18 cellular contexts compared by ENCODE assay signal in the genomic region with DNA sequence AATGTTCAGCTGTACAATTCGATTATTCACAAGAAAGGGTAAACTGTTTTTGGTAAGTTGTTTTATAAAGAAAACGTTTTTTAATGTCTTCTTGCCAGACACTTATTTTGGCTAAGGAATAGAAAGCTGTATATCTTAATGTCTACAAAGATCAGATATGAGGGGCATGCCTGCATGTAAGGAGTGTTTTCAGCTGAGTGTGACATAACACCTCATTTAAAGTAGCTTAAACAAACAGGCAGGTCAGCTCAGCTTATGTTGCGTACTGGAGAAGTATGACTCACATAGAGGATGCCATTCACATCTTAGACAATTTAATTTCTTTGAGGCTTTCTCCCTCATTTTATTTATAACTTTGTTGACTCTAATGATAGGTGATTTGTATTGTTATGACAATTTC. TPM values are rescaled to one million over a fixed set of nuclear protein-coding genes. Genes with fewer than 3 reads are reported as not detected.
DNase-seq lines count a peak whose midpoint lies in the region; ATAC-seq and TF ChIP-seq lines count a peak whose summit lies in the region.
"Had no signal": no experiment of that assay in that cellular context is flagged by ENCODE, and none has a peak within 500 bp of the region (broad histone marks: within the 10 kb centered on the region; RNA-seq: fewer than 3 reads in every experiment).

No MANE protein-coding gene starts in this region.

- TF ChIP-seq CTCF in AG10803 (conservative IDR thresholded peaks at IDR 0.05; ENCODE audit: low read length) (no peak), HFFc6 (IDR thresholded peaks at IDR 0.05) (no peak), brain microvascular endothelial cell (IDR thresholded peaks at IDR 0.05; ENCODE audit: low read depth, low read length, missing control alignments) (no peak), type B pancreatic cell (conservative IDR thresholded peaks at IDR 0.05) (no peak)

- no peak for ATAC-seq in HG03095 (IDR thresholded peaks at IDR 0.05; ENCODE audit: unreplicated experiment)
- ATAC-seq: activated T-cell treated with anti-CD3 and anti-CD28 coated beads, Interleukin-2, amount 50 U/mL, for 72 hours; upper lobe of right lung had no signal

- no peak overlapping the region for H3K27ac Mint-ChIP-seq in HFFc6
- no peak overlapping the region for H3K27ac Mint-ChIP-seq in type B pancreatic cell
- H3K27ac Mint-ChIP-seq: activated CD4-positive, alpha-beta memory T cell treated with anti-CD3 and anti-CD28 coated beads, Interleukin-2, amount 10 ng/mL, durations not matched to agents 7 days and 5 days; activated T-cell treated with anti-CD3 and anti-CD28 coated beads, Interleukin-2, amount 50 U/mL, for 72 hours had no signal

- H3K27ac ChIP-seq in brain microvascular endothelial cell: no peak overlapping the region
- H3K27ac ChIP-seq: PC-9, upper lobe of right lung had no signal

- H3K36me3 Mint-ChIP-seq in HFFc6 (ENCODE audit: low read depth): no peaks in the 10 kb centered on the region
- no peaks in the 10 kb centered on the region for H3K36me3 Mint-ChIP-seq in type B pancreatic cell

- H3K4me1 Mint-ChIP-seq in HFFc6 (ENCODE audit: low read depth): peaks cover 30% of the 10 kb centered on the region
- H3K4me1 Mint-ChIP-seq in type B pancreatic cell (ENCODE audit: unreplicated experiment): peaks cover 5% of the 10 kb centered on the region

- H3K9me3 Mint-ChIP-seq in HFFc6 (no peaks in the 10 kb centered on the region), type B pancreatic cell (no peaks in the 10 kb centered on the region)
- H3K9me3 Mint-ChIP-seq: activated CD4-positive, alpha-beta memory T cell treated with anti-CD3 and anti-CD28 coated beads, Interleukin-2, amount 10 ng/mL, durations not matched to agents 7 days and 5 days; activated T-cell treated with anti-CD3 and anti-CD28 coated beads, Interleukin-2, amount 50 U/mL, for 72 hours had no signal

- in situ Hi-C loops in brain microvascular endothelial cell (cut with HindIII; ENCODE audit: low pct_ligation_motif_present, low sequenced_read_pairs): no loop called here

- H3K4me3 Mint-ChIP-seq in HFFc6 (no peak overlapping the region), type B pancreatic cell (no peak overlapping the region)
- H3K4me3 Mint-ChIP-seq: activated CD4-positive, alpha-beta memory T cell treated with anti-CD3 and anti-CD28 coated beads, Interleukin-2, amount 10 ng/mL, durations not matched to agents 7 days and 5 days; activated T-cell treated with anti-CD3 and anti-CD28 coated beads, Interleukin-2, amount 50 U/mL, for 72 hours had no signal

- H3K4me3 ChIP-seq in AG10803 (ENCODE audit: low read length) (no peak overlapping the region), brain microvascular endothelial cell (ENCODE audit: low read depth, low read length) (no peak overlapping the region)
- H3K4me3 ChIP-seq: PC-9, upper lobe of right lung had no signal

- no peaks in the 10 kb centered on the region; the same call in 1 of the 2 replicates for H3K27me3 Mint-ChIP-seq in HFFc6 (ENCODE audit: insufficient read depth)
- no peaks in the 10 kb centered on the region for H3K27me3 Mint-ChIP-seq in type B pancreatic cell
- H3K27me3 Mint-ChIP-seq: activated CD4-positive, alpha-beta memory T cell treated with anti-CD3 and anti-CD28 coated beads, Interleukin-2, amount 10 ng/mL, durations not matched to agents 7 days and 5 days had no signal

- no peaks in the 10 kb centered on the region for H3K36me3 ChIP-seq in brain microvascular endothelial cell (replicated peaks)
- H3K36me3 ChIP-seq: upper lobe of right lung had no signal

- DNase-seq in AG10803 (ENCODE audit: low read depth): peak; percentile 7
- DNase-seq in HFFc6: peak; percentile 29
- peak; percentile 41 for DNase-seq in brain microvascular endothelial cell
- DNase-seq in iris pigment epithelial cell (ENCODE audit: low read depth): peak; percentile 71
- no peak for DNase-seq in D341Med (ENCODE audit: low spot score)
- no peak for DNase-seq in NCI-H1417 (lab: John Stamatoyannopoulos, UW)
- DNase-seq in type B pancreatic cell (ENCODE audit: extremely low spot score, unreplicated experiment): no peak
- DNase-seq: activated CD4-positive, alpha-beta memory T cell treated with anti-CD3 and anti-CD28 coated beads, Interleukin-2, amount 10 ng/mL, durations not matched to agents 7 days and 5 days; activated T-cell treated with anti-CD3 and anti-CD28 coated beads, Interleukin-2, amount 50 U/mL, for 72 hours; Calu3; kidney; NCI-H1694 treated with DMSO at 0.1 percent for 48 hours; small intestine; stimulated activated naive CD4-positive, alpha-beta T cell treated with Interleukin-2 at 50 U/mL for 16 hours; upper lobe of right lung had no signal

- H3K27me3 ChIP-seq in brain microvascular endothelial cell (replicated peaks): no peaks in the 10 kb centered on the region
- H3K27me3 ChIP-seq: upper lobe of right lung had no signal

RNA-seq across cellular contexts. Expression of gene LAMTOR3, which starts 30.4 kb away (rescaled TPM):
- total RNA-seq in HFFc6 (2021; fragmentation: NEBNext Ultra II Directional; extraction: Animal tissue kit (Norgen Biotek cat#: 25700)): 10 to 100 TPM; 23.7 to 34.6 (median 26.8) TPM
- total RNA-seq in type B pancreatic cell (ENCODE audit: low replicate concordance): 47.1 and 54.0 TPM in 2 replicates

RNA-seq across cellular contexts. Expression of gene DAPP1, which starts 47.2 kb away (rescaled TPM):
- total RNA-seq in HFFc6 (2021; fragmentation: NEBNext Ultra II Directional; extraction: Animal tissue kit (Norgen Biotek cat#: 25700)): not detected
- 10.6 and 41.8 TPM in 2 replicates for total RNA-seq in type B pancreatic cell (ENCODE audit: low replicate concordance)
- total RNA-seq: chondrocyte had no signal

Comparison
In these comparisons a context has a peak if more than half of its experiments do, and no peak if none do; other contexts are left out.
1. DNase-seq: peak in AG10803 (single experiment), HFFc6 (single experiment), brain microvascular endothelial cell (single experiment) and iris pigment epithelial cell (single experiment); none in D341Med (single experiment), NCI-H1417 (0 of 3) and type B pancreatic cell (single experiment).
2. RNA of gene DAPP1, which starts 47.2 kb away (total RNA-seq): 10.6 to 41.8 TPM in type B pancreatic cell; not detected in HFFc6; every median in the first group is over 10 times any median in the second.